8 cellular contexts compared by ENCODE assay signal in genomic region chr3:12193485-12194165, GRCh38. TPM values are rescaled to one million over a fixed set of nuclear protein-coding genes. Genes with fewer than 3 reads are reported as not detected.
DNase-seq lines count a peak whose midpoint lies in the region; ATAC-seq and TF ChIP-seq lines count a peak whose summit lies in the region.

No MANE protein-coding gene starts in this region.

- no peaks in the 10 kb centered on the region for H4K20me1 ChIP-seq in PC-3 (ENCODE audit: low read length)

- intact Hi-C loops in PC-3 (cut with micrococcal nuclease) (loop anchor here (1.0 kb wide), 5 partner anchors 29 to 283 kb away; partner anchors contain the start of gene PPARG), psoas muscle (cut with DNase I) (no loop called here)
- intact Hi-C loops in dendritic cell treated with granulocyte-macrophage colony-stimulating factor and Interleukin-4, amounts not matched to agents 40 ng/mL and 50 ng/mL, for 4 days (cut with micrococcal nuclease) = loop anchor here (5.0 kb wide), 2 partner anchors 94 to 109 kb away; partner anchors contain the start of gene PPARG

- peak overlapping the region; percentile 80 for H3K4me2 ChIP-seq in PC-3 (ENCODE audit: low read length)

- DNase-seq in activated CD8-positive, alpha-beta memory T cell treated with anti-CD3 and anti-CD28 coated beads for 24 hours = peak; percentile 72
- DNase-seq in activated CD8-positive, alpha-beta memory T cell treated with anti-CD3 and anti-CD28 coated beads, Interleukin-2, amount 50 U/mL, for 48 hours = no peak
- DNase-seq in PC-3 = peak; percentile 99
- no peak for DNase-seq in psoas muscle
- DNase-seq in NCI-H510A (lab: John Stamatoyannopoulos, UW) = no peak
- DNase-seq in DMS79 treated with DMSO at 0.1 percent for 48 hours (lab: John Stamatoyannopoulos, UW) = no peak

- H3K27ac ChIP-seq in PC-3 (ENCODE audit: low read length) = peak overlapping the region; percentile 97
- no peak overlapping the region for H3K27ac ChIP-seq in psoas muscle

- no peaks in the 10 kb centered on the region for H3K9me3 Mint-ChIP-seq in dendritic cell treated with granulocyte-macrophage colony-stimulating factor and Interleukin-4, amounts not matched to agents 40 ng/mL and 50 ng/mL, for 4 days

- POLR2A ChIA-PET in PC-3 (lab: Charles Lee; ENCODE audit: unreplicated experiment) = no interaction called here

- WGBS in psoas muscle, 3 donors = 91 to 97% (median 95%) methylated on average over 1 of the region's 1 CpG

- TF ChIP-seq CTCF in PC-3 (conservative IDR thresholded peaks at IDR 0.05; ENCODE audit: low read depth, low read length) = no peak
- TF ChIP-seq CTCF in psoas muscle (IDR thresholded peaks at IDR 0.05) = no peak

- H3K4me1 ChIP-seq in PC-3 (ENCODE audit: insufficient read depth, low read length) (peaks cover 57% of the 10 kb centered on the region), psoas muscle (peaks cover 8% of the 10 kb centered on the region)

- H3K27ac Mint-ChIP-seq in dendritic cell treated with granulocyte-macrophage colony-stimulating factor and Interleukin-4, amounts not matched to agents 40 ng/mL and 50 ng/mL, for 4 days = peak overlapping the region; percentile 95

- no peaks in the 10 kb centered on the region for H3K36me3 Mint-ChIP-seq in dendritic cell treated with granulocyte-macrophage colony-stimulating factor and Interleukin-4, amounts not matched to agents 40 ng/mL and 50 ng/mL, for 4 days (ENCODE audit: low read depth)

- H3K4me1 Mint-ChIP-seq in dendritic cell treated with granulocyte-macrophage colony-stimulating factor and Interleukin-4, amounts not matched to agents 40 ng/mL and 50 ng/mL, for 4 days (ENCODE audit: low read depth) = peaks cover 72% of the 10 kb centered on the region

- H3K27me3 ChIP-seq in PC-3 (ENCODE audit: low read length) = no peaks in the 10 kb centered on the region
- H3K27me3 ChIP-seq in psoas muscle (ENCODE audit: insufficient read depth in 3 of 3, low read length in 2 of 3) = peaks cover 0 to 2% (median 0%) of the 10 kb centered on the region in 3 donors

- no peaks in the 10 kb centered on the region for H3K9me2 ChIP-seq in PC-3 (replicated peaks; ENCODE audit: low read length)

- CTCF ChIA-PET in PC-3 (lab: Charles Lee) = interaction anchor here (0.6 to 1.4 kb wide), 3 partner anchors 36 to 286 kb away, joined by 3 to 4 read pairs (median 3); no protein-coding TSS in a partner anchor

- ATAC-seq in HG02870 (IDR thresholded peaks at IDR 0.05; ENCODE audit: unreplicated experiment) (peak; percentile 57), PC-3 (peak; percentile 82), psoas muscle (peak; percentile 40 to 70 (median 56))

- H3K4me3 Mint-ChIP-seq in dendritic cell treated with granulocyte-macrophage colony-stimulating factor and Interleukin-4, amounts not matched to agents 40 ng/mL and 50 ng/mL, for 4 days = no peak overlapping the region

- peaks cover 19% of the 10 kb centered on the region for H3F3A ChIP-seq in PC-3 (ENCODE audit: low read length, unreplicated experiment)

- peak overlapping the region; percentile 80 for H3K9ac ChIP-seq in PC-3 (ENCODE audit: low read length)

- H3K36me3 ChIP-seq in PC-3 (ENCODE audit: low read depth, low read length) (no peaks in the 10 kb centered on the region), psoas muscle (ENCODE audit: insufficient read depth in 1 of 2, low read depth in 1 of 2) (no peaks in the 10 kb centered on the region)

- H3K79me2 ChIP-seq in PC-3 (ENCODE audit: low read length) = no peaks in the 10 kb centered on the region

- BruUV-seq in PC-3 (replicated peaks; lab: Mats Ljungman, UMichigan) = TSS peak; percentile 77

- H3K27me3 Mint-ChIP-seq in dendritic cell treated with granulocyte-macrophage colony-stimulating factor and Interleukin-4, amounts not matched to agents 40 ng/mL and 50 ng/mL, for 4 days = peaks cover 2% of the 10 kb centered on the region

- no peaks in the 10 kb centered on the region for H3K9me3 ChIP-seq in PC-3 (ENCODE audit: low read length)
- H3K9me3 ChIP-seq in psoas muscle = no peaks in the 10 kb centered on the region

- H2AFZ ChIP-seq in PC-3 (ENCODE audit: low read length) = peak overlapping the region; percentile 23; the same call in 1 of the 2 replicates

- H3K4me3 ChIP-seq in PC-3 (ENCODE audit: low read length) (peak overlapping the region; percentile 47), psoas muscle (no peak overlapping the region)

RNA-seq across cellular contexts. Expression of gene TIMP4, which starts 34.9 kb away (rescaled TPM):
- total RNA-seq in PC-3 (2014; rRNA removed) = 7.3 and 7.6 TPM in 2 replicates
- 10 to 100 TPM in 3 of 4 donors, 1 to 10 TPM in 1; 1.3 to 24.1 (median 19.5) TPM for total RNA-seq in psoas muscle
- polyA plus RNA-seq in psoas muscle = 10 to 100 TPM; 15.7 to 19.8 (median 17.5) TPM

Comparison
In these comparisons a context has a peak if more than half of its experiments do, and no peak if none do; other contexts are left out.
1. DNase-seq: peak in activated CD8-positive, alpha-beta memory T cell treated with anti-CD3 and anti-CD28 coated beads for 24 hours (single experiment) and PC-3 (single experiment); none in activated CD8-positive, alpha-beta memory T cell treated with anti-CD3 and anti-CD28 coated beads, Interleukin-2, amount 50 U/mL, for 48 hours (single experiment), psoas muscle (0 of 2), NCI-H510A (single experiment) and DMS79 treated with DMSO at 0.1 percent for 48 hours (single experiment).
2. intact Hi-C loops: an anchor here in PC-3 (1.0 kb wide) and dendritic cell treated with granulocyte-macrophage colony-stimulating factor and Interleukin-4, amounts not matched to agents 40 ng/mL and 50 ng/mL, for 4 days (5.0 kb wide); none called in psoas muscle.
3. Peak in every context shown above with its lines, with median percentiles within 50 percentile points of each other: ATAC-seq.